ENCODE assay signal across 8 cellular contexts in genomic region chr15:38696120-38696727, GRCh38.
DNase-seq lines count a peak whose midpoint lies in the region; ATAC-seq and TF ChIP-seq lines count a peak whose summit lies in the region.

No MANE protein-coding gene starts in this region.

- peak; percentile 86 for ATAC-seq in GM18502 (IDR thresholded peaks at IDR 0.05; ENCODE audit: poor library complexity, unreplicated experiment)
- peak; percentile 72 for ATAC-seq in HG02759 (IDR thresholded peaks at IDR 0.05; ENCODE audit: unreplicated experiment)
- ATAC-seq in GM23338, result no peak

- no peaks in the 10 kb centered on the region for H3K79me2 ChIP-seq in GM23338 (replicated peaks; ENCODE audit: insufficient read depth)

- no peaks in the 10 kb centered on the region for H3F3A ChIP-seq in GM23338 (replicated peaks; ENCODE audit: low read depth)

- H3K9me3 Mint-ChIP-seq in GM23338, result no peaks in the 10 kb centered on the region

- peaks cover 12% of the 10 kb centered on the region for H3K27me3 Mint-ChIP-seq in GM23338 (ENCODE audit: insufficient read depth, low read depth, poor library complexity)

- no peaks in the 10 kb centered on the region for H3K4me1 Mint-ChIP-seq in GM23338

- in situ Hi-C loops in astrocyte of the cerebellum (cut with HindIII; ENCODE audit: low sequenced_read_pairs), result no loop called here

- no peaks in the 10 kb centered on the region for H3K27me3 ChIP-seq in GM23338 (ENCODE audit: insufficient read depth)

- no peaks in the 10 kb centered on the region for H3K36me3 ChIP-seq in GM23338 (ENCODE audit: insufficient read depth)

- no peaks in the 10 kb centered on the region for H3K36me3 Mint-ChIP-seq in GM23338 (ENCODE audit: low read depth)

- H3K9me2 ChIP-seq in GM23338 (ENCODE audit: insufficient read depth), result no peaks in the 10 kb centered on the region

- no peak overlapping the region for H3K4me2 ChIP-seq in GM23338

- no peak overlapping the region for H3K4me3 Mint-ChIP-seq in GM23338

- H4K20me1 ChIP-seq in GM23338 (replicated peaks; ENCODE audit: insufficient read depth), result no peaks in the 10 kb centered on the region

- no peak overlapping the region for H3K27ac Mint-ChIP-seq in GM23338

- H3K4me3 ChIP-seq in astrocyte of the cerebellum (ENCODE audit: low read depth, low read length) (no peak overlapping the region), GM23338 (no peak overlapping the region)

- no peak overlapping the region for H3K27ac ChIP-seq in GM23338 (ENCODE audit: low read depth)

- H2AFZ ChIP-seq in GM23338, result no peak overlapping the region

- no peaks in the 10 kb centered on the region for H3K4me1 ChIP-seq in GM23338 (ENCODE audit: insufficient read depth)

- peak in 4 of 5 donors; percentile 24 to 91 (median 39) for DNase-seq in T-helper 1 cell
- peak; percentile 28 for DNase-seq in astrocyte of the cerebellum (ENCODE audit: low read depth)
- DNase-seq in stimulated activated CD8-positive, alpha-beta memory T cell treated with anti-CD3 and anti-CD28 coated beads, Interleukin-15, amount 100 ng/mL, for 1 hour (ENCODE audit: low read depth), result peak; percentile 41
- DNase-seq in C1 segment of cervical spinal cord (lab: John Stamatoyannopoulos, UW), result no peak
- no peak for DNase-seq in NCI-H510A (lab: John Stamatoyannopoulos, UW)
- no peak for DNase-seq in GM23338 (ENCODE audit: low spot score)

- TF ChIP-seq CTCF in astrocyte of the cerebellum (IDR thresholded peaks at IDR 0.05; ENCODE audit: low read depth, low read length, missing control alignments) (no peak), GM23338 (conservative IDR thresholded peaks at IDR 0.05; ENCODE audit: low read depth in 2 of 2) (no peak)

TF ChIP-seq in GM23338, 12 proteins besides CTCF, POLR2A, EP300 and RAD21:
- TF ChIP-seq POLR2AphosphoS5 (IDR thresholded peaks at IDR 0.05; ENCODE audit: low read depth), result no peak
- no peak for TF ChIP-seq NANOG (IDR thresholded peaks at IDR 0.05; ENCODE audit: borderline replicate concordance)
- no peak for TF ChIP-seq ZNF462 (CRISPR knock-in tag; IDR thresholded peaks at IDR 0.05)
- TF ChIP-seq EZH2 (IDR thresholded peaks at IDR 0.05; ENCODE audit: low read depth, unreplicated experiment), result no peak
- TF ChIP-seq JUNB (IDR thresholded peaks at IDR 0.05; ENCODE audit: unreplicated experiment), result no peak
- TF ChIP-seq STAT1 (IDR thresholded peaks at IDR 0.05; ENCODE audit: unreplicated experiment), result no peak
- no peak for TF ChIP-seq EZH2phosphoT487 (IDR thresholded peaks at IDR 0.05; ENCODE audit: unreplicated experiment)
- TF ChIP-seq ZNF114 (CRISPR knock-in tag; IDR thresholded peaks at IDR 0.05), result no peak
- no peak for TF ChIP-seq ETS1 (IDR thresholded peaks at IDR 0.05)
- no peak for TF ChIP-seq ZNF331 (CRISPR knock-in tag; IDR thresholded peaks at IDR 0.05; ENCODE audit: low read depth)
- no peak for TF ChIP-seq CREB1 (CRISPR knock-in tag; IDR thresholded peaks at IDR 0.05; ENCODE audit: low read depth)
- TF ChIP-seq REST (IDR thresholded peaks at IDR 0.05; ENCODE audit: unreplicated experiment), result no peak

Comparison
In these comparisons a context has a peak if more than half of its experiments do, and no peak if none do; other contexts are left out.
1. DNase-seq: peak in T-helper 1 cell (4 of 5), astrocyte of the cerebellum (single experiment) and stimulated activated CD8-positive, alpha-beta memory T cell treated with anti-CD3 and anti-CD28 coated beads, Interleukin-15, amount 100 ng/mL, for 1 hour (single experiment); none in C1 segment of cervical spinal cord (0 of 14), NCI-H510A (single experiment) and GM23338 (single experiment).